In the genomic region with DNA sequence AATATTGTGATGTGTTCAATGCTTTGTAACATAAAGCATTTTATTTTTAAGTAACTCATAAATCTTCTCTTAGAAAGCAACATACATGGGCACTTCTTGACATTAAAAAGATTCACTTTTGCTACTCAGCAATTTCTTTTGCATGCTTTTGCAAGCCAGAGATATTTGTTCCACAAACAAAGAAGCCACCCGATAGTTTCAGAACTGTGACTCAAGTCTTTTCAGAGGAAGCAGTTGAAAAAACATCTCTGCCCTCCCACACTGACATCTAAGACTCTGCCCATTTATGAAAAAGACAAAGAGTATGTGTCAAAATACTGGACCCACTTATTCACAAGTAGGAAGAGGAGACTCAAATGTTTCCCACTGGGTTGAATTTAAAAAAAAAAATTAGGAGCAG, we compare ENCODE assay signal across 14 cellular contexts. TPM values are rescaled to one million over a fixed set of nuclear protein-coding genes. Genes with fewer than 3 reads are reported as not detected.
DNase-seq lines count a peak whose midpoint lies in the region; TF ChIP-seq lines count a peak whose summit lies in the region.
"Had no signal": no experiment of that assay in that cellular context is flagged by ENCODE, and none has a peak within 500 bp of the region (broad histone marks: within the 10 kb centered on the region; RNA-seq: fewer than 3 reads in every experiment).

No MANE protein-coding gene starts in this region.

- no peaks in the 10 kb centered on the region for H3K9me3 Mint-ChIP-seq in activated naive CD4-positive, alpha-beta T cell treated with anti-CD3 and anti-CD28 coated beads, Interleukin-2, amount 50 U/mL, for 24 hours
- H3K9me3 Mint-ChIP-seq in activated naive CD8-positive, alpha-beta T cell (ENCODE audit: low read depth): no peaks in the 10 kb centered on the region
- H3K9me3 Mint-ChIP-seq in type B pancreatic cell (no peaks in the 10 kb centered on the region), endothelial cell (ENCODE audit: unreplicated experiment) (no peaks in the 10 kb centered on the region)

- H3K27me3 Mint-ChIP-seq in activated naive CD4-positive, alpha-beta T cell treated with anti-CD3 and anti-CD28 coated beads, Interleukin-2, amount 50 U/mL, for 24 hours: no peaks in the 10 kb centered on the region
- no peaks in the 10 kb centered on the region for H3K27me3 Mint-ChIP-seq in activated naive CD8-positive, alpha-beta T cell
- H3K27me3 Mint-ChIP-seq in type B pancreatic cell (no peaks in the 10 kb centered on the region), endothelial cell (ENCODE audit: unreplicated experiment) (peaks cover 2% of the 10 kb centered on the region)

- H3K4me1 Mint-ChIP-seq in activated naive CD4-positive, alpha-beta T cell treated with anti-CD3 and anti-CD28 coated beads, Interleukin-2, amount 50 U/mL, for 24 hours: peaks cover 81% of the 10 kb centered on the region
- peaks cover 73% of the 10 kb centered on the region for H3K4me1 Mint-ChIP-seq in activated naive CD8-positive, alpha-beta T cell (ENCODE audit: low read depth)
- peaks cover 17% of the 10 kb centered on the region for H3K4me1 Mint-ChIP-seq in type B pancreatic cell (ENCODE audit: unreplicated experiment)
- H3K4me1 Mint-ChIP-seq in endothelial cell (ENCODE audit: unreplicated experiment): peaks cover 46% of the 10 kb centered on the region

- peaks cover 16% of the 10 kb centered on the region for H3K36me3 Mint-ChIP-seq in activated naive CD4-positive, alpha-beta T cell treated with anti-CD3 and anti-CD28 coated beads, Interleukin-2, amount 50 U/mL, for 24 hours
- peaks cover 9% of the 10 kb centered on the region for H3K36me3 Mint-ChIP-seq in activated naive CD8-positive, alpha-beta T cell
- peaks cover 16% of the 10 kb centered on the region for H3K36me3 Mint-ChIP-seq in type B pancreatic cell
- H3K36me3 Mint-ChIP-seq in endothelial cell (ENCODE audit: low read depth, unreplicated experiment): peaks cover 25% of the 10 kb centered on the region

- H3K4me3 Mint-ChIP-seq in activated naive CD4-positive, alpha-beta T cell treated with anti-CD3 and anti-CD28 coated beads, Interleukin-2, amount 50 U/mL, for 24 hours: peak overlapping the region; percentile 26
- peak overlapping the region; percentile 35 for H3K4me3 Mint-ChIP-seq in activated naive CD8-positive, alpha-beta T cell
- H3K4me3 Mint-ChIP-seq in type B pancreatic cell (no peak overlapping the region), endothelial cell (ENCODE audit: unreplicated experiment) (no peak overlapping the region)

- H3K27ac Mint-ChIP-seq in activated naive CD4-positive, alpha-beta T cell treated with anti-CD3 and anti-CD28 coated beads, Interleukin-2, amount 50 U/mL, for 24 hours: peak overlapping the region; percentile 35
- peak overlapping the region; percentile 64 for H3K27ac Mint-ChIP-seq in activated naive CD8-positive, alpha-beta T cell
- H3K27ac Mint-ChIP-seq in type B pancreatic cell: peak overlapping the region; percentile 39
- no peak overlapping the region for H3K27ac Mint-ChIP-seq in endothelial cell (ENCODE audit: unreplicated experiment)

- TF ChIP-seq CTCF in foreskin fibroblast (IDR thresholded peaks at IDR 0.05; ENCODE audit: low read depth, low read length) (no peak), type B pancreatic cell (conservative IDR thresholded peaks at IDR 0.05) (no peak), endothelial cell (IDR thresholded peaks at IDR 0.05; ENCODE audit: unreplicated experiment) (no peak)

- H3K4me3 ChIP-seq in foreskin fibroblast (ENCODE audit: low read depth in 1 of 2, low read length in 2 of 2): no peak overlapping the region
- H3K4me3 ChIP-seq: HAP-1, sigmoid colon had no signal

- no peak for DNase-seq in activated naive CD4-positive, alpha-beta T cell treated with anti-CD3 and anti-CD28 coated beads, Interleukin-2, amount 50 U/mL, for 16 hours
- DNase-seq in foreskin fibroblast: peak; percentile 88 to 89
- DNase-seq in type B pancreatic cell (ENCODE audit: extremely low spot score, unreplicated experiment): no peak
- DNase-seq in SIG-M5 (lab: John Stamatoyannopoulos, UW): no peak
- DNase-seq in endothelial cell (ENCODE audit: low spot score): no peak
- DNase-seq in NCI-H2029 treated with DMSO at 0.1 percent for 48 hours (lab: John Stamatoyannopoulos, UW): no peak
- DNase-seq: C1 segment of cervical spinal cord; NCI-H2029; SHP77 treated with DMSO at 0.1 percent for 48 hours; sigmoid colon; stimulated activated naive CD4-positive, alpha-beta T cell had no signal

RNA-seq across cellular contexts. Expression of a gene that starts 7.5 kb away (rescaled TPM):
- total RNA-seq in type B pancreatic cell (ENCODE audit: low replicate concordance): 38.3 and 46.1 TPM in 2 replicates
- total RNA-seq in endothelial cell (ENCODE audit: unreplicated experiment): 44.7 TPM

Comparison
In these comparisons a context has a peak if more than half of its experiments do, and no peak if none do; other contexts are left out.
1. H3K4me3 Mint-ChIP-seq: peak in activated naive CD4-positive, alpha-beta T cell treated with anti-CD3 and anti-CD28 coated beads, Interleukin-2, amount 50 U/mL, for 24 hours (single experiment) and activated naive CD8-positive, alpha-beta T cell (single experiment); none in type B pancreatic cell (single experiment) and endothelial cell (single experiment).
2. DNase-seq: peak in foreskin fibroblast (2 of 2); none in activated naive CD4-positive, alpha-beta T cell treated with anti-CD3 and anti-CD28 coated beads, Interleukin-2, amount 50 U/mL, for 16 hours (single experiment), type B pancreatic cell (single experiment), SIG-M5 (single experiment), endothelial cell (single experiment) and NCI-H2029 treated with DMSO at 0.1 percent for 48 hours (single experiment).